11 cellular contexts compared by ENCODE assay signal in genomic region chr4:151169223-151169622, GRCh38.
DNase-seq lines count a peak whose midpoint lies in the region; ATAC-seq lines count a peak whose summit lies in the region.
"Had no signal": no experiment of that assay in that cellular context is flagged by ENCODE, and none has a peak within 500 bp of the region (broad histone marks: within the 10 kb centered on the region; RNA-seq: fewer than 3 reads in every experiment).

No MANE protein-coding gene starts in this region.

- intact Hi-C loops in activated T-helper 2 cell treated with anti-CD3 and anti-CD28 coated beads, Interferon-gamma antibody, Interleukin-2, Interleukin-4, amounts not matched to agents 10 μg/mL and 5 μg/mL and 100 μg/mL, durations not matched to agents 14 hours and 24 hours and 36 hours (cut with micrococcal nuclease): no loop called here

- no peak for ATAC-seq in GM21528 (IDR thresholded peaks at IDR 0.05; ENCODE audit: low FRiP score, unreplicated experiment)

- H2BK5ac ChIP-seq in neuronal stem cell (ENCODE audit: low read length): no peak overlapping the region

- H3K23ac ChIP-seq in neuronal stem cell (ENCODE audit: low read depth, low read length, poor library complexity): no peak overlapping the region

- peaks cover 1% of the 10 kb centered on the region for H3K79me1 ChIP-seq in neuronal stem cell (ENCODE audit: low read depth, low read length)

- H3K4me3 Mint-ChIP-seq in activated T-helper 2 cell treated with anti-CD3 and anti-CD28 coated beads, Interferon-gamma antibody, Interleukin-2, Interleukin-4, amounts not matched to agents 10 μg/mL and 5 μg/mL and 100 μg/mL, durations not matched to agents 14 hours and 24 hours and 36 hours (ENCODE audit: low read depth): no peak overlapping the region

- no peak overlapping the region for H2AK5ac ChIP-seq in neuronal stem cell (ENCODE audit: low read depth, low read length)

- peak; percentile 91 for DNase-seq in Ammon's horn (ENCODE audit: low spot score)
- peak; percentile 75 for DNase-seq in NCI-H69 (lab: John Stamatoyannopoulos, UW)
- peak; percentile 94 for DNase-seq in fibroblast of the conjunctiva (ENCODE audit: low read depth)
- peak; percentile 14 for DNase-seq in neuronal stem cell (ENCODE audit: low spot score)
- DNase-seq in stimulated activated CD4-positive, alpha-beta T cell treated with anti-CD3 and anti-CD28 coated beads, Interleukin-4, amount 100 ng/mL, for 24 hours: no peak
- no peak for DNase-seq in activated T-helper 2 cell treated with anti-CD3 and anti-CD28 coated beads, Interferon-gamma antibody, Interleukin-2, Interleukin-4, amounts not matched to agents 10 μg/mL and 5 μg/mL and 100 μg/mL, durations not matched to agents 14 hours and 24 hours and 36 hours (ENCODE audit: low spot score)
- DNase-seq in NCI-H128 (lab: John Stamatoyannopoulos, UW; ENCODE audit: unreplicated experiment): no peak
- DNase-seq: Calu3; central memory CD4-positive, alpha-beta T cell had no signal

- H4K91ac ChIP-seq in neuronal stem cell (ENCODE audit: low read depth, low read length, poor library complexity): no peak overlapping the region

- no peak overlapping the region for H3K4ac ChIP-seq in neuronal stem cell (ENCODE audit: low read length)

- H3K9me3 ChIP-seq in neuronal stem cell (replicated peaks in 1 of 2; ENCODE audit: control insufficient read depth in 2 of 2, insufficient read depth in 1 of 2, low read depth in 1 of 2, low read length in 2 of 2): no peaks in the 10 kb centered on the region

- WGBS in neuronal stem cell (ENCODE audit: extremely low coverage in 2 of 2, insufficient read length in 2 of 2, insufficient replicate concordance in 1 of 2), 2 donors: no CpG with 5 or more reads among the region's 7 CpGs

- H3K4me2 ChIP-seq in neuronal stem cell (ENCODE audit: insufficient read depth, low read length, poor library complexity, severe bottlenecking): no peak overlapping the region

- H2BK12ac ChIP-seq in neuronal stem cell (ENCODE audit: low read length): no peak overlapping the region

- H3K9ac ChIP-seq in neuronal stem cell (ENCODE audit: low read depth, low read length, poor library complexity): no peak overlapping the region

- H3K14ac ChIP-seq in neuronal stem cell (ENCODE audit: low read length): no peak overlapping the region

- peaks cover 2 to 71% of the 10 kb centered on the region in 2 donors for H3K36me3 ChIP-seq in neuronal stem cell (replicated peaks in 1 of 2; ENCODE audit: control insufficient read depth in 2 of 2, insufficient read depth in 2 of 2, low read length in 2 of 2)

- no peak overlapping the region for H2BK15ac ChIP-seq in neuronal stem cell (ENCODE audit: low read length)

- no peak overlapping the region for H4K8ac ChIP-seq in neuronal stem cell (ENCODE audit: low read depth, low read length)

- no peak overlapping the region for H2AFZ ChIP-seq in neuronal stem cell (ENCODE audit: low read length)

- H3K27ac Mint-ChIP-seq in activated T-helper 2 cell treated with anti-CD3 and anti-CD28 coated beads, Interferon-gamma antibody, Interleukin-2, Interleukin-4, amounts not matched to agents 10 μg/mL and 5 μg/mL and 100 μg/mL, durations not matched to agents 14 hours and 24 hours and 36 hours: no peak overlapping the region

- peaks cover 15% of the 10 kb centered on the region for H3K27me3 Mint-ChIP-seq in activated T-helper 2 cell treated with anti-CD3 and anti-CD28 coated beads, Interferon-gamma antibody, Interleukin-2, Interleukin-4, amounts not matched to agents 10 μg/mL and 5 μg/mL and 100 μg/mL, durations not matched to agents 14 hours and 24 hours and 36 hours (ENCODE audit: low read depth)

- no peaks in the 10 kb centered on the region for H3K4me1 Mint-ChIP-seq in activated T-helper 2 cell treated with anti-CD3 and anti-CD28 coated beads, Interferon-gamma antibody, Interleukin-2, Interleukin-4, amounts not matched to agents 10 μg/mL and 5 μg/mL and 100 μg/mL, durations not matched to agents 14 hours and 24 hours and 36 hours (ENCODE audit: low read depth)

- H2BK120ac ChIP-seq in neuronal stem cell (ENCODE audit: low read depth, low read length): no peak overlapping the region

- no peaks in the 10 kb centered on the region for H3K9me3 Mint-ChIP-seq in activated T-helper 2 cell treated with anti-CD3 and anti-CD28 coated beads, Interferon-gamma antibody, Interleukin-2, Interleukin-4, amounts not matched to agents 10 μg/mL and 5 μg/mL and 100 μg/mL, durations not matched to agents 14 hours and 24 hours and 36 hours

- no peaks in the 10 kb centered on the region for H3K36me3 Mint-ChIP-seq in activated T-helper 2 cell treated with anti-CD3 and anti-CD28 coated beads, Interferon-gamma antibody, Interleukin-2, Interleukin-4, amounts not matched to agents 10 μg/mL and 5 μg/mL and 100 μg/mL, durations not matched to agents 14 hours and 24 hours and 36 hours (ENCODE audit: low read depth)

- no peaks in the 10 kb centered on the region for H3K27me3 ChIP-seq in neuronal stem cell (ENCODE audit: control insufficient read depth in 3 of 3, insufficient read depth in 3 of 3, low read depth in 1 of 3, low read length in 3 of 3)

- peaks cover 0 to 8% of the 10 kb centered on the region in 2 donors for H3K4me1 ChIP-seq in neuronal stem cell (ENCODE audit: control insufficient read depth in 2 of 2, insufficient read depth in 1 of 2, low read depth in 1 of 2, low read length in 2 of 2)

- H3K27ac ChIP-seq in neuronal stem cell (replicated peaks; ENCODE audit: low read length): no peak overlapping the region
- H3K27ac ChIP-seq: RWPE1 had no signal

- no peak overlapping the region for H3K4me3 ChIP-seq in neuronal stem cell (ENCODE audit: low read length in 2 of 2)

- H3K18ac ChIP-seq in neuronal stem cell (ENCODE audit: low read length): no peak overlapping the region

Comparison
In these comparisons a context has a peak if more than half of its experiments do, and no peak if none do; other contexts are left out.
1. DNase-seq: peak in Ammon's horn (single experiment), NCI-H69 (single experiment), fibroblast of the conjunctiva (single experiment) and neuronal stem cell (single experiment); none in stimulated activated CD4-positive, alpha-beta T cell treated with anti-CD3 and anti-CD28 coated beads, Interleukin-4, amount 100 ng/mL, for 24 hours (single experiment), activated T-helper 2 cell treated with anti-CD3 and anti-CD28 coated beads, Interferon-gamma antibody, Interleukin-2, Interleukin-4, amounts not matched to agents 10 μg/mL and 5 μg/mL and 100 μg/mL, durations not matched to agents 14 hours and 24 hours and 36 hours (single experiment) and NCI-H128 (single experiment).